Comparison of ENCODE assay signal across 26 cellular contexts in genomic region chr2:60303685-60304084, GRCh38.
"Had no signal": no experiment of that assay in that cellular context is flagged by ENCODE, and none has a peak within 500 bp of the region (broad histone marks: within the 10 kb centered on the region; RNA-seq: fewer than 3 reads in every experiment).

No MANE protein-coding gene starts in this region.

- H3K9me3 Mint-ChIP-seq: activated CD4-positive, alpha-beta T cell treated with anti-CD3 and anti-CD28 coated beads, Interleukin-2, amount 10 ng/mL, durations not matched to agents 24 days and 14 days; activated CD8-positive, alpha-beta T cell treated with anti-CD3 and anti-CD28 coated beads for 36 hours; activated naive CD4-positive, alpha-beta T cell treated with anti-CD3 and anti-CD28 coated beads, Interleukin-2, amount 10 ng/mL, durations not matched to agents 7 days and 5 days; activated naive CD8-positive, alpha-beta T cell treated with anti-CD3 and anti-CD28 coated beads, Interleukin-2, amount 50 U/mL, for 24 hours; activated T-cell treated with anti-CD3 and anti-CD28 coated beads, Interleukin-2, amount 50 U/mL, for 24 hours; activated T-helper 2 cell treated with anti-CD3 and anti-CD28 coated beads, Interferon-gamma antibody, Interleukin-2, Interleukin-4, amounts not matched to agents 10 μg/mL and 5 μg/mL and 100 μg/mL, durations not matched to agents 14 hours and 24 hours and 36 hours; naive thymus-derived CD4-positive, alpha-beta T cell; neural progenitor cell; stimulated activated naive CD8-positive, alpha-beta T cell treated with anti-CD3 and anti-CD28 coated beads, Interleukin-15, amount 100 ng/mL, for 72 hours; T-helper 2 cell treated with Interferon-gamma antibody and Interleukin-4, amounts not matched to agents 5 μg/mL and 100 μg/mL, for 36 hours had no signal

- H3K27ac Mint-ChIP-seq: activated CD4-positive, alpha-beta T cell treated with anti-CD3 and anti-CD28 coated beads, Interleukin-2, amount 10 ng/mL, durations not matched to agents 24 days and 14 days; activated CD8-positive, alpha-beta T cell treated with anti-CD3 and anti-CD28 coated beads for 36 hours; activated naive CD4-positive, alpha-beta T cell treated with anti-CD3 and anti-CD28 coated beads, Interleukin-2, amount 10 ng/mL, durations not matched to agents 7 days and 5 days; activated naive CD8-positive, alpha-beta T cell treated with anti-CD3 and anti-CD28 coated beads, Interleukin-2, amount 50 U/mL, for 24 hours; activated T-cell treated with anti-CD3 and anti-CD28 coated beads, Interleukin-2, amount 50 U/mL, for 24 hours; activated T-helper 2 cell treated with anti-CD3 and anti-CD28 coated beads, Interferon-gamma antibody, Interleukin-2, Interleukin-4, amounts not matched to agents 10 μg/mL and 5 μg/mL and 100 μg/mL, durations not matched to agents 14 hours and 24 hours and 36 hours; brain; neural progenitor cell; T-helper 2 cell treated with Interferon-gamma antibody and Interleukin-4, amounts not matched to agents 5 μg/mL and 100 μg/mL, for 36 hours had no signal

- DNase-seq: activated CD4-positive, alpha-beta T cell treated with anti-CD3 and anti-CD28 coated beads, Interleukin-2, amount 10 ng/mL, durations not matched to agents 24 days and 14 days; activated CD4-positive, CD25-positive, alpha-beta regulatory T cell; activated CD8-positive, alpha-beta T cell treated with anti-CD3 and anti-CD28 coated beads for 36 hours; activated naive CD4-positive, alpha-beta T cell treated with anti-CD3 and anti-CD28 coated beads, Interleukin-2, amount 10 ng/mL, durations not matched to agents 7 days and 5 days; activated naive CD8-positive, alpha-beta T cell treated with anti-CD3 and anti-CD28 coated beads, Interleukin-2, amount 50 U/mL, for 24 hours; activated T-cell treated with anti-CD3 and anti-CD28 coated beads, Interleukin-2, amount 50 U/mL, for 24 hours; anterior cingulate cortex; central memory CD4-positive, alpha-beta T cell; dorsolateral prefrontal cortex; heart left ventricle; left ventricle myocardium superior; mesenchymal stem cell; naive thymus-derived CD4-positive, alpha-beta T cell; right cardiac atrium; stimulated activated CD4-positive, alpha-beta T cell treated with anti-CD3 and anti-CD28 coated beads, Interleukin-15, amount 100 ng/mL, for 24 hours; stimulated activated CD4-positive, alpha-beta T cell treated with anti-CD3 and anti-CD28 coated beads, Interleukin-2, amount 100 ng/mL, for 48 hours; stimulated activated naive CD8-positive, alpha-beta T cell treated with anti-CD3 and anti-CD28 coated beads, Interleukin-15, amount 100 ng/mL, for 72 hours; transverse colon had no signal

- H3K4me3 Mint-ChIP-seq: activated CD4-positive, alpha-beta T cell treated with anti-CD3 and anti-CD28 coated beads, Interleukin-2, amount 10 ng/mL, durations not matched to agents 24 days and 14 days; activated CD8-positive, alpha-beta T cell treated with anti-CD3 and anti-CD28 coated beads for 36 hours; activated naive CD4-positive, alpha-beta T cell treated with anti-CD3 and anti-CD28 coated beads, Interleukin-2, amount 10 ng/mL, durations not matched to agents 7 days and 5 days; activated naive CD8-positive, alpha-beta T cell treated with anti-CD3 and anti-CD28 coated beads, Interleukin-2, amount 50 U/mL, for 24 hours; activated T-cell treated with anti-CD3 and anti-CD28 coated beads, Interleukin-2, amount 50 U/mL, for 24 hours; brain; naive thymus-derived CD4-positive, alpha-beta T cell; neural progenitor cell; stimulated activated naive CD8-positive, alpha-beta T cell treated with anti-CD3 and anti-CD28 coated beads, Interleukin-15, amount 100 ng/mL, for 72 hours; T-helper 2 cell treated with Interferon-gamma antibody and Interleukin-4, amounts not matched to agents 5 μg/mL and 100 μg/mL, for 36 hours had no signal

- ATAC-seq: activated CD8-positive, alpha-beta T cell treated with anti-CD3 and anti-CD28 coated beads for 36 hours; activated naive CD8-positive, alpha-beta T cell treated with anti-CD3 and anti-CD28 coated beads, Interleukin-2, amount 50 U/mL, for 24 hours; heart left ventricle; left ventricle myocardium superior; naive thymus-derived CD4-positive, alpha-beta T cell; right cardiac atrium; stimulated activated naive CD8-positive, alpha-beta T cell treated with anti-CD3 and anti-CD28 coated beads, Interleukin-15, amount 100 ng/mL, for 72 hours had no signal

- H3K9me3 ChIP-seq: heart left ventricle, prostate gland, suprapubic skin, transverse colon, vagina had no signal

- H3K27me3 Mint-ChIP-seq: activated T-cell treated with anti-CD3 and anti-CD28 coated beads, Interleukin-2, amount 50 U/mL, for 24 hours; brain; stimulated activated naive CD8-positive, alpha-beta T cell treated with anti-CD3 and anti-CD28 coated beads, Interleukin-15, amount 100 ng/mL, for 72 hours had no signal

- H3K4me1 Mint-ChIP-seq: activated CD4-positive, alpha-beta T cell treated with anti-CD3 and anti-CD28 coated beads, Interleukin-2, amount 10 ng/mL, durations not matched to agents 24 days and 14 days; activated naive CD4-positive, alpha-beta T cell treated with anti-CD3 and anti-CD28 coated beads, Interleukin-2, amount 10 ng/mL, durations not matched to agents 7 days and 5 days; activated naive CD8-positive, alpha-beta T cell treated with anti-CD3 and anti-CD28 coated beads, Interleukin-2, amount 50 U/mL, for 24 hours; stimulated activated naive CD8-positive, alpha-beta T cell treated with anti-CD3 and anti-CD28 coated beads, Interleukin-15, amount 100 ng/mL, for 72 hours had no signal

- H3K4me1 ChIP-seq: heart left ventricle, prostate gland, vagina had no signal

- H3K27ac ChIP-seq: dorsolateral prefrontal cortex, heart left ventricle, neural progenitor cell, prostate gland, skin epidermis, suprapubic skin, transverse colon, vagina had no signal

- H3K4me3 ChIP-seq: dorsolateral prefrontal cortex, heart left ventricle, neural progenitor cell, prostate gland, skin epidermis, suprapubic skin, transverse colon, vagina had no signal

- H3K27me3 ChIP-seq: heart left ventricle, neural progenitor cell, suprapubic skin, transverse colon, vagina had no signal

- H3K36me3 ChIP-seq: heart left ventricle, neural progenitor cell, prostate gland, suprapubic skin, transverse colon, vagina had no signal

- H3K36me3 Mint-ChIP-seq: activated naive CD4-positive, alpha-beta T cell treated with anti-CD3 and anti-CD28 coated beads, Interleukin-2, amount 10 ng/mL, durations not matched to agents 7 days and 5 days; brain; naive thymus-derived CD4-positive, alpha-beta T cell; neural progenitor cell had no signal
